In genomic region chr5:169860585-169860984, GRCh38 we compare ENCODE assay signal across 20 cellular contexts.
DNase-seq lines count a peak whose midpoint lies in the region; ATAC-seq lines count a peak whose summit lies in the region.
"Had no signal": no experiment of that assay in that cellular context is flagged by ENCODE, and none has a peak within 500 bp of the region (broad histone marks: within the 10 kb centered on the region; RNA-seq: fewer than 3 reads in every experiment).

No MANE protein-coding gene starts in this region.

- POLR2A ChIA-PET in activated CD4-positive, alpha-beta memory T cell treated with anti-CD3 and anti-CD28 coated beads, Interleukin-2, amount 10 ng/mL, durations not matched to agents 7 days and 5 days (lab: Charles Lee): no interaction called here
- POLR2A ChIA-PET in activated CD4-positive, alpha-beta memory T cell treated with anti-CD3 and anti-CD28 coated beads for 36 hours (lab: Charles Lee): no interaction called here

- no peaks in the 10 kb centered on the region for H3K27me3 Mint-ChIP-seq in activated CD4-positive, alpha-beta memory T cell treated with anti-CD3 and anti-CD28 coated beads, Interleukin-2, amount 10 ng/mL, durations not matched to agents 7 days and 5 days
- no peaks in the 10 kb centered on the region for H3K27me3 Mint-ChIP-seq in activated CD4-positive, alpha-beta memory T cell treated with anti-CD3 and anti-CD28 coated beads for 36 hours
- H3K27me3 Mint-ChIP-seq: stimulated activated naive CD8-positive, alpha-beta T cell treated with anti-CD3 and anti-CD28 coated beads, Interleukin-15, amount 100 ng/mL, for 72 hours; T-cell had no signal

- no peak overlapping the region for H3K4me3 Mint-ChIP-seq in activated CD4-positive, alpha-beta memory T cell treated with anti-CD3 and anti-CD28 coated beads, Interleukin-2, amount 10 ng/mL, durations not matched to agents 7 days and 5 days
- no peak overlapping the region for H3K4me3 Mint-ChIP-seq in activated CD4-positive, alpha-beta memory T cell treated with anti-CD3 and anti-CD28 coated beads for 36 hours
- H3K4me3 Mint-ChIP-seq: neural progenitor cell; stimulated activated naive CD8-positive, alpha-beta T cell treated with anti-CD3 and anti-CD28 coated beads, Interleukin-15, amount 100 ng/mL, for 72 hours; T-cell; type B pancreatic cell had no signal

- CTCF ChIA-PET in activated CD4-positive, alpha-beta memory T cell treated with anti-CD3 and anti-CD28 coated beads, Interleukin-2, amount 10 ng/mL, durations not matched to agents 7 days and 5 days (lab: Charles Lee): no interaction called here
- CTCF ChIA-PET in activated CD4-positive, alpha-beta memory T cell treated with anti-CD3 and anti-CD28 coated beads for 36 hours (lab: Charles Lee): no interaction called here

- H3K36me3 Mint-ChIP-seq in activated CD4-positive, alpha-beta memory T cell treated with anti-CD3 and anti-CD28 coated beads, Interleukin-2, amount 10 ng/mL, durations not matched to agents 7 days and 5 days (ENCODE audit: low read depth): peaks cover 36% of the 10 kb centered on the region
- H3K36me3 Mint-ChIP-seq in activated CD4-positive, alpha-beta memory T cell treated with anti-CD3 and anti-CD28 coated beads for 36 hours: peaks cover 21% of the 10 kb centered on the region
- H3K36me3 Mint-ChIP-seq: neural progenitor cell, type B pancreatic cell had no signal

- peak overlapping the region; percentile 56 for H3K27ac Mint-ChIP-seq in activated CD4-positive, alpha-beta memory T cell treated with anti-CD3 and anti-CD28 coated beads, Interleukin-2, amount 10 ng/mL, durations not matched to agents 7 days and 5 days
- no peak overlapping the region for H3K27ac Mint-ChIP-seq in activated CD4-positive, alpha-beta memory T cell treated with anti-CD3 and anti-CD28 coated beads for 36 hours
- H3K27ac Mint-ChIP-seq: neural progenitor cell; stimulated activated naive CD8-positive, alpha-beta T cell treated with anti-CD3 and anti-CD28 coated beads, Interleukin-15, amount 100 ng/mL, for 72 hours; type B pancreatic cell had no signal

- intact Hi-C loops in activated CD4-positive, alpha-beta memory T cell treated with anti-CD3 and anti-CD28 coated beads for 36 hours (cut with micrococcal nuclease): no loop called here

- peaks cover 21% of the 10 kb centered on the region for H3K4me1 Mint-ChIP-seq in activated CD4-positive, alpha-beta memory T cell treated with anti-CD3 and anti-CD28 coated beads, Interleukin-2, amount 10 ng/mL, durations not matched to agents 7 days and 5 days
- H3K4me1 Mint-ChIP-seq in activated CD4-positive, alpha-beta memory T cell treated with anti-CD3 and anti-CD28 coated beads for 36 hours (ENCODE audit: low read depth): peaks cover 32% of the 10 kb centered on the region

- peaks cover 2% of the 10 kb centered on the region for H3K9me3 Mint-ChIP-seq in activated CD4-positive, alpha-beta memory T cell treated with anti-CD3 and anti-CD28 coated beads, Interleukin-2, amount 10 ng/mL, durations not matched to agents 7 days and 5 days
- H3K9me3 Mint-ChIP-seq in activated CD4-positive, alpha-beta memory T cell treated with anti-CD3 and anti-CD28 coated beads for 36 hours: peaks cover 2% of the 10 kb centered on the region
- H3K9me3 Mint-ChIP-seq: neural progenitor cell, T-cell, type B pancreatic cell had no signal

- no peak for DNase-seq in activated CD4-positive, alpha-beta memory T cell treated with anti-CD3 and anti-CD28 coated beads, Interleukin-2, amount 10 ng/mL, durations not matched to agents 7 days and 5 days
- DNase-seq in activated CD4-positive, alpha-beta memory T cell treated with anti-CD3 and anti-CD28 coated beads for 36 hours: no peak
- DNase-seq in NCI-H774 (lab: John Stamatoyannopoulos, UW) (peak; percentile 8), renal cortical epithelial cell (ENCODE audit: low read depth) (peak; percentile 62), HT-29 (ENCODE audit: low spot score) (no peak)
- DNase-seq: anterior cingulate cortex; C1 segment of cervical spinal cord; effector CD8-positive, alpha-beta T cell; heart right ventricle; MG63; NCI-H1694; NCI-H226; retina; stimulated activated naive CD8-positive, alpha-beta T cell treated with anti-CD3 and anti-CD28 coated beads, Interleukin-15, amount 100 ng/mL, for 72 hours; T-cell had no signal

- ATAC-seq in GM21737 (IDR thresholded peaks at IDR 0.05; ENCODE audit: unreplicated experiment) (peak; percentile 59), HG02973 (IDR thresholded peaks at IDR 0.05; ENCODE audit: unreplicated experiment) (no peak), GM21526 (IDR thresholded peaks at IDR 0.05; ENCODE audit: low FRiP score, unreplicated experiment) (no peak)
- ATAC-seq: heart right ventricle; stimulated activated naive CD8-positive, alpha-beta T cell treated with anti-CD3 and anti-CD28 coated beads, Interleukin-15, amount 100 ng/mL, for 72 hours; T-cell had no signal

Comparison
In these comparisons a context has a peak if more than half of its experiments do, and no peak if none do; other contexts are left out.
1. DNase-seq: peak in NCI-H774 (single experiment) and renal cortical epithelial cell (single experiment); none in activated CD4-positive, alpha-beta memory T cell treated with anti-CD3 and anti-CD28 coated beads, Interleukin-2, amount 10 ng/mL, durations not matched to agents 7 days and 5 days (single experiment), activated CD4-positive, alpha-beta memory T cell treated with anti-CD3 and anti-CD28 coated beads for 36 hours (single experiment) and HT-29 (single experiment).